12 cellular contexts compared by ENCODE assay signal in the genomic region with DNA sequence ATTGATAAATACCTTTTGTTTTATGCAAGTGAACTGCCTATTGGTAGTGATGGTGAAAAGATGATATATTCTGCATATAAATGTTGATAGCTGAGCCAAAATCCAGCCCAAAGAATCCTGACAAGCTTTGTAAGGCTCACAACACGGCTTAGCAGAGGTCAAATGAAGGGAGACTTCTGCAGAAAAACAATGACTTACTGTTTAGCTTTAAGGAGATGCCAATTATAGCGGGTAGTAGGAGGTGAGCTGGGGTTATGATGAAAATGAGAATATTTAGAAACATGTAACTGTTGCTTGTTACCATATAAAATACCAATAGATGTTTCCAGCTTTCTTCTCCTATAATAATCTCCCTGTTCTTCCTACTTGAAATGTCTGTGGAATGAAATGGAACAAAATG.
DNase-seq lines count a peak whose midpoint lies in the region; ATAC-seq and TF ChIP-seq lines count a peak whose summit lies in the region.
"Had no signal": no experiment of that assay in that cellular context is flagged by ENCODE, and none has a peak within 500 bp of the region (broad histone marks: within the 10 kb centered on the region; RNA-seq: fewer than 3 reads in every experiment).

No MANE protein-coding gene starts in this region.

- TF ChIP-seq CTCF in right atrium auricular region (IDR thresholded peaks at IDR 0.05) (no peak), hepatocyte (IDR thresholded peaks at IDR 0.05; ENCODE audit: poor library complexity) (no peak), psoas muscle (IDR thresholded peaks at IDR 0.05) (no peak)

- 35% methylated on average over 2 of the region's 2 CpGs for WGBS in hepatocyte (ENCODE audit: low lambda C conversion rate, missing lambda C conversion rate)
- WGBS in psoas muscle, 3 donors: 6 to 11% (median 8%) methylated on average over 2 of the region's 2 CpGs

- H3K36me3 ChIP-seq in right atrium auricular region: no peaks in the 10 kb centered on the region
- H3K36me3 ChIP-seq in hepatocyte (replicated peaks; ENCODE audit: insufficient read depth, low read depth): no peaks in the 10 kb centered on the region
- H3K36me3 ChIP-seq in psoas muscle (ENCODE audit: insufficient read depth in 1 of 2, low read depth in 1 of 2): no peaks in the 10 kb centered on the region

- intact Hi-C loops in left cardiac atrium (cut with DNase I): no loop called here
- intact Hi-C loops in psoas muscle (cut with DNase I): loop anchor here in 1 of 2 donors (2.0 kb wide), 1 partner anchor 17 kb away; no protein-coding TSS in a partner anchor

- H3K27me3 ChIP-seq in right atrium auricular region: no peaks in the 10 kb centered on the region
- no peaks in the 10 kb centered on the region for H3K27me3 ChIP-seq in hepatocyte
- H3K27me3 ChIP-seq in psoas muscle (ENCODE audit: insufficient read depth in 3 of 3, low read length in 2 of 3): no peaks in the 10 kb centered on the region

- H3K79me2 ChIP-seq in hepatocyte: peaks cover 100% of the 10 kb centered on the region

- no peak overlapping the region for H2AFZ ChIP-seq in hepatocyte

- no peaks in the 10 kb centered on the region for H3K9me3 ChIP-seq in right atrium auricular region
- H3K9me3 ChIP-seq in hepatocyte (ENCODE audit: low read depth): no peaks in the 10 kb centered on the region
- no peaks in the 10 kb centered on the region for H3K9me3 ChIP-seq in psoas muscle

- H4K20me1 ChIP-seq in hepatocyte (ENCODE audit: insufficient read depth, poor library complexity, severe bottlenecking): peaks cover 48% of the 10 kb centered on the region

- H3K4me3 ChIP-seq in right atrium auricular region (peak overlapping the region in 1 of 2 donors; percentile 14), hepatocyte (no peak overlapping the region), psoas muscle (peak overlapping the region; percentile 27)

- H3K4me1 ChIP-seq in right atrium auricular region (peaks cover 0 to 100% of the 10 kb centered on the region in 2 donors), hepatocyte (ENCODE audit: insufficient read depth) (peaks cover 39% of the 10 kb centered on the region), psoas muscle (peaks cover 100% of the 10 kb centered on the region)

- H3K4me2 ChIP-seq in hepatocyte: peak overlapping the region; percentile 67

- DNase-seq in right atrium auricular region (ENCODE audit: low spot score): no peak
- no peak for DNase-seq in left cardiac atrium
- no peak for DNase-seq in hepatocyte (ENCODE audit: low spot score)
- no peak for DNase-seq in psoas muscle
- no peak for DNase-seq in activated T-cell treated with anti-CD3 and anti-CD28 coated beads, Interleukin-2, amount 50 U/mL, for 48 hours
- DNase-seq in activated T-cell treated with anti-CD3 and anti-CD28 coated beads for 4 hours: no peak
- DNase-seq in NCI-H510A (lab: John Stamatoyannopoulos, UW): no peak
- DNase-seq: activated CD4-positive, alpha-beta T cell treated with anti-CD3 and anti-CD28 coated beads for 36 hours; cerebellar nuclear complex; NCI-H774; stimulated activated CD4-positive, alpha-beta T cell treated with anti-CD3 and anti-CD28 coated beads, Interleukin-15, amount 100 ng/mL, for 24 hours had no signal

- ATAC-seq in left cardiac atrium: no peak
- no peak for ATAC-seq in psoas muscle
- no peak for ATAC-seq in HG03159 (IDR thresholded peaks at IDR 0.05; ENCODE audit: unreplicated experiment)
- ATAC-seq: activated CD4-positive, alpha-beta T cell treated with anti-CD3 and anti-CD28 coated beads for 36 hours had no signal

- H3K27ac ChIP-seq in right atrium auricular region: peak overlapping the region; percentile 78 to 91
- H3K27ac ChIP-seq in hepatocyte: peak overlapping the region; percentile 65
- H3K27ac ChIP-seq in psoas muscle: peak overlapping the region; percentile 91

- no peaks in the 10 kb centered on the region for H3K9me2 ChIP-seq in hepatocyte (replicated peaks; ENCODE audit: insufficient read depth)
